In the genomic region with DNA sequence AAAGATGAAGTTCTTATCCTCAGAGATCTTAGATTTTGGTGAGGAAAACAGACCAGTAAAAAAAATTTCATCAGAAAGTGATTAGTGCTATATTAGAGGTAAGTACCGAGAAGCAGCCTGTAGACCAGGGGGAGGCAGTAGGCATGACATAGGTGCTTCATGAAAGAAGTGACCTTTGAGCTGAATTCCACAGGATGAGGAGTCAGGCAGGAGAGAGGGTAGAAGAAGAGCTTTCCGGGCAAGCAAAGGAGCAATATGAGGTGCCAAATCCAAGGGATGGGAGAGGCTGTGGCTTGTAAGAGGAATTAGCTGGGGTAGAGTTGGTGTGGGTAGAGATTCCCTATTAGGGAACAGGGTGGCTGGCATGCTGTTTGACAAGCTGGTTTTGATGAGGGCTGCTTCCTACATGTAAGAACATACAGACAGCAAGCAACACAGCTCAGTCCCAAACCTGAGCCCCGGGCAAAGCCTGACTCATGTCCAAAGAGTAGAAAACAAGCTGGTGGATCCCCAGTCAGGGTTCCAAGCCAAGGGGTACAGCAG, we compare ENCODE assay signal across 32 cellular contexts. TPM values are rescaled to one million over a fixed set of nuclear protein-coding genes. Genes with fewer than 3 reads are reported as not detected.
DNase-seq lines count a peak whose midpoint lies in the region; ATAC-seq and TF ChIP-seq lines count a peak whose summit lies in the region.
"Had no signal": no experiment of that assay in that cellular context is flagged by ENCODE, and none has a peak within 500 bp of the region (broad histone marks: within the 10 kb centered on the region; RNA-seq: fewer than 3 reads in every experiment).

No MANE protein-coding gene starts in this region.

- H3K4me3 Mint-ChIP-seq in H9 = peak overlapping the region in 1 of 2 experiments; percentile 34; a peak in 1 of 5 replicates
- H3K4me3 Mint-ChIP-seq in activated CD4-positive, alpha-beta T cell treated with anti-CD3 and anti-CD28 coated beads for 36 hours = no peak overlapping the region
- no peak overlapping the region for H3K4me3 Mint-ChIP-seq in CD4-positive, alpha-beta memory T cell
- no peak overlapping the region for H3K4me3 Mint-ChIP-seq in activated CD8-positive, alpha-beta T cell treated with anti-CD3 and anti-CD28 coated beads for 36 hours
- H3K4me3 Mint-ChIP-seq: activated B cell treated with CpG ODN at 0.5 μM for 24 hours; activated CD8-positive, alpha-beta memory T cell treated with anti-CD3 and anti-CD28 coated beads, Interleukin-2, amount 10 ng/mL, durations not matched to agents 7 days and 5 days; activated T-cell treated with anti-CD3 and anti-CD28 coated beads, Interleukin-2, amount 50 U/mL, for 4 hours; nephron progenitor cell; stimulated activated naive CD8-positive, alpha-beta T cell treated with anti-CD3 and anti-CD28 coated beads, Interleukin-15, amount 100 ng/mL, for 72 hours had no signal

- H3K27me3 Mint-ChIP-seq in H9 (ENCODE audit: low read depth) = no peaks in the 10 kb centered on the region
- H3K27me3 Mint-ChIP-seq in activated CD4-positive, alpha-beta T cell treated with anti-CD3 and anti-CD28 coated beads for 36 hours = peaks cover 3% of the 10 kb centered on the region
- H3K27me3 Mint-ChIP-seq in CD4-positive, alpha-beta memory T cell = peaks cover 13 to 22% of the 10 kb centered on the region in 2 donors
- peaks cover 21% of the 10 kb centered on the region for H3K27me3 Mint-ChIP-seq in activated CD8-positive, alpha-beta T cell treated with anti-CD3 and anti-CD28 coated beads for 36 hours

- H3T11ph ChIP-seq in H9 (ENCODE audit: low read length) = no peak overlapping the region

- H3K9me2 ChIP-seq in PC-9 (ENCODE audit: insufficient read depth) = no peaks in the 10 kb centered on the region

- peak overlapping the region; percentile 99 for H3K27ac ChIP-seq in H9 (ENCODE audit: insufficient read length, low read depth, low read length)
- no peak overlapping the region for H3K27ac ChIP-seq in PC-9
- no peak overlapping the region for H3K27ac ChIP-seq in foreskin keratinocyte
- H3K27ac ChIP-seq in neuronal stem cell (replicated peaks; ENCODE audit: low read length) = no peak overlapping the region
- H3K27ac ChIP-seq in CD4-positive, alpha-beta memory T cell (ENCODE audit: low read depth, low read length) = no peak overlapping the region
- H3K27ac ChIP-seq: esophagus squamous epithelium, pancreas, thoracic aorta had no signal

- H3K9ac ChIP-seq in H9 (ENCODE audit: extremely low read depth, insufficient read length, low read length) (no peak overlapping the region), neuronal stem cell (ENCODE audit: low read depth, low read length, poor library complexity) (no peak overlapping the region)

- no peak overlapping the region for H2BK15ac ChIP-seq in H9 (ENCODE audit: low read depth, low read length)
- no peak overlapping the region for H2BK15ac ChIP-seq in neuronal stem cell (ENCODE audit: low read length)

- H3F3A ChIP-seq in PC-9 (ENCODE audit: insufficient read depth, low read depth) = peaks cover 33% of the 10 kb centered on the region; the same call in 1 of the 2 replicates

- H3K4me1 Mint-ChIP-seq in H9 = peaks cover 60 to 65% of the 10 kb centered on the region in 2 experiments
- no peaks in the 10 kb centered on the region for H3K4me1 Mint-ChIP-seq in activated CD4-positive, alpha-beta T cell treated with anti-CD3 and anti-CD28 coated beads for 36 hours
- H3K4me1 Mint-ChIP-seq in CD4-positive, alpha-beta memory T cell = peaks cover 0 to 5% (median 2%) of the 10 kb centered on the region in 4 donors
- H3K4me1 Mint-ChIP-seq in activated CD8-positive, alpha-beta T cell treated with anti-CD3 and anti-CD28 coated beads for 36 hours (ENCODE audit: low read depth) = no peaks in the 10 kb centered on the region
- H3K4me1 Mint-ChIP-seq: activated B cell treated with CpG ODN at 0.5 μM for 24 hours had no signal

- CTCF ChIA-PET in PC-9 (lab: Charles Lee) = no interaction called here
- CTCF ChIA-PET in activated CD4-positive, alpha-beta T cell treated with anti-CD3 and anti-CD28 coated beads for 36 hours (lab: Charles Lee) = no interaction called here
- CTCF ChIA-PET in CD4-positive, alpha-beta memory T cell (lab: Charles Lee; ENCODE audit: partially characterized antibody) = interaction anchor here (1.6 kb wide), 1 partner anchor 271 kb away, joined by 4 read pairs; no protein-coding TSS in a partner anchor
- CTCF ChIA-PET in activated CD8-positive, alpha-beta T cell treated with anti-CD3 and anti-CD28 coated beads for 36 hours (lab: Charles Lee) = no interaction called here

- H4K20me1 ChIP-seq in H9 (ENCODE audit: control insufficient read depth, insufficient read depth, insufficient read length) (no peaks in the 10 kb centered on the region), PC-9 (ENCODE audit: insufficient read depth) (no peaks in the 10 kb centered on the region)

- H3K27me3 ChIP-seq in H9 (ENCODE audit: insufficient read depth, low read length) = no peaks in the 10 kb centered on the region
- no peaks in the 10 kb centered on the region for H3K27me3 ChIP-seq in PC-9 (ENCODE audit: insufficient read depth, low read depth)
- no peaks in the 10 kb centered on the region for H3K27me3 ChIP-seq in foreskin keratinocyte
- H3K27me3 ChIP-seq in neuronal stem cell (ENCODE audit: control insufficient read depth in 3 of 3, insufficient read depth in 3 of 3, low read depth in 1 of 3, low read length in 3 of 3) = no peaks in the 10 kb centered on the region
- no peaks in the 10 kb centered on the region for H3K27me3 ChIP-seq in CD4-positive, alpha-beta memory T cell (ENCODE audit: insufficient read depth, low read length)
- H3K27me3 ChIP-seq: BE2C, esophagus squamous epithelium, pancreas had no signal

- DNase-seq in H9 (no peak), PC-9 (peak in 1 of 2 experiments; percentile 41), foreskin keratinocyte (peak; percentile 45 to 69), neuronal stem cell (ENCODE audit: low spot score) (no peak), activated gamma-delta T cell (lab: John Stamatoyannopoulos, UW) (no peak)
- no peak for DNase-seq in activated CD4-positive, alpha-beta T cell treated with anti-CD3 and anti-CD28 coated beads for 36 hours
- no peak for DNase-seq in CD4-positive, alpha-beta memory T cell
- no peak for DNase-seq in activated CD8-positive, alpha-beta T cell treated with anti-CD3 and anti-CD28 coated beads for 36 hours
- DNase-seq: activated B cell treated with CpG ODN at 0.5 μM for 24 hours; activated CD4-positive, alpha-beta T cell treated with anti-CD3 and anti-CD28 coated beads, Interleukin-2, amount 50 U/mL, for 1 hour; activated CD8-positive, alpha-beta memory T cell treated with anti-CD3 and anti-CD28 coated beads, Interleukin-2, amount 10 ng/mL, durations not matched to agents 7 days and 5 days; activated T-cell treated with anti-CD3 and anti-CD28 coated beads, Interleukin-2, amount 50 U/mL, for 4 hours; BE2C; cortex of kidney; DMS 273 treated with DMSO at 0.1 percent for 48 hours; effector memory CD4-positive, alpha-beta T cell; esophagus squamous epithelium; foreskin melanocyte; Kasumi-1; left colon; NCI-H1694 treated with DMSO at 0.1 percent for 48 hours; NCI-H446 treated with DMSO at 0.1 percent for 48 hours; NCI-H774; nephron progenitor cell; retina; RPMI8226; stimulated activated CD4-positive, alpha-beta T cell treated with anti-CD3 and anti-CD28 coated beads, Interleukin-1b, Interleukin-23, amount 100 ng/mL, for 48 hours; stimulated activated naive CD8-positive, alpha-beta T cell treated with anti-CD3 and anti-CD28 coated beads, Interleukin-15, amount 100 ng/mL, for 72 hours; T-helper 1 cell had no signal

- POLR2A ChIA-PET in PC-9 (lab: Charles Lee; ENCODE audit: unreplicated experiment) = interaction anchor here (0.7 kb wide), 1 partner anchor 154 kb away, joined by 11 read pairs; no protein-coding TSS in a partner anchor
- POLR2A ChIA-PET in activated CD4-positive, alpha-beta T cell treated with anti-CD3 and anti-CD28 coated beads for 36 hours (lab: Charles Lee) = no interaction called here
- POLR2A ChIA-PET in CD4-positive, alpha-beta memory T cell (lab: Charles Lee; ENCODE audit: partially characterized antibody) = no interaction called here
- POLR2A ChIA-PET in activated CD8-positive, alpha-beta T cell treated with anti-CD3 and anti-CD28 coated beads for 36 hours (lab: Charles Lee) = no interaction called here

- H3K79me1 ChIP-seq in H9 (ENCODE audit: insufficient read depth, low read depth, low read length, poor library complexity, severe bottlenecking) (no peaks in the 10 kb centered on the region), neuronal stem cell (ENCODE audit: low read depth, low read length) (no peaks in the 10 kb centered on the region)

- peak overlapping the region; percentile 98 to 100 (median 99) for H3K27ac Mint-ChIP-seq in H9
- no peak overlapping the region for H3K27ac Mint-ChIP-seq in activated CD4-positive, alpha-beta T cell treated with anti-CD3 and anti-CD28 coated beads for 36 hours
- no peak overlapping the region for H3K27ac Mint-ChIP-seq in CD4-positive, alpha-beta memory T cell
- no peak overlapping the region for H3K27ac Mint-ChIP-seq in activated CD8-positive, alpha-beta T cell treated with anti-CD3 and anti-CD28 coated beads for 36 hours
- H3K27ac Mint-ChIP-seq: activated B cell treated with CpG ODN at 0.5 μM for 24 hours; activated CD8-positive, alpha-beta memory T cell treated with anti-CD3 and anti-CD28 coated beads, Interleukin-2, amount 10 ng/mL, durations not matched to agents 7 days and 5 days; nephron progenitor cell; stimulated activated naive CD8-positive, alpha-beta T cell treated with anti-CD3 and anti-CD28 coated beads, Interleukin-15, amount 100 ng/mL, for 72 hours had no signal

- ATAC-seq in foreskin keratinocyte = peak; percentile 35
- no peak for ATAC-seq in activated CD4-positive, alpha-beta T cell treated with anti-CD3 and anti-CD28 coated beads for 36 hours
- ATAC-seq in activated CD8-positive, alpha-beta T cell treated with anti-CD3 and anti-CD28 coated beads for 36 hours = no peak
- ATAC-seq: activated CD8-positive, alpha-beta memory T cell treated with anti-CD3 and anti-CD28 coated beads, Interleukin-2, amount 10 ng/mL, durations not matched to agents 7 days and 5 days; activated T-cell treated with anti-CD3 and anti-CD28 coated beads, Interleukin-2, amount 50 U/mL, for 4 hours; left colon; pancreas; stimulated activated naive CD8-positive, alpha-beta T cell treated with anti-CD3 and anti-CD28 coated beads, Interleukin-15, amount 100 ng/mL, for 72 hours had no signal

- intact Hi-C loops in PC-9 (cut with micrococcal nuclease; ENCODE audit: unreplicated experiment) = no loop called here
- intact Hi-C loops in activated CD4-positive, alpha-beta T cell treated with anti-CD3 and anti-CD28 coated beads for 36 hours (cut with DNase I, micrococcal nuclease) = no loop called here
- intact Hi-C loops in CD4-positive, alpha-beta memory T cell (cut with micrococcal nuclease) = no loop called here
- intact Hi-C loops in activated CD8-positive, alpha-beta T cell treated with anti-CD3 and anti-CD28 coated beads for 36 hours (cut with micrococcal nuclease) = no loop called here

- H2BK12ac ChIP-seq in H9 (ENCODE audit: insufficient read length, low read depth, low read length) (peak overlapping the region; percentile 25), neuronal stem cell (ENCODE audit: low read length) (no peak overlapping the region)

- peak overlapping the region; percentile 5; the same call in 1 of the 2 replicates for H3K4ac ChIP-seq in H9 (ENCODE audit: low read depth, low read length)
- H3K4ac ChIP-seq in neuronal stem cell (ENCODE audit: low read length) = no peak overlapping the region

- H3K36me3 ChIP-seq in PC-9 (ENCODE audit: low read depth) (no peaks in the 10 kb centered on the region), neuronal stem cell (replicated peaks in 1 of 2; ENCODE audit: control insufficient read depth in 2 of 2, insufficient read depth in 2 of 2, low read length in 2 of 2) (no peaks in the 10 kb centered on the region)
- no peaks in the 10 kb centered on the region for H3K36me3 ChIP-seq in CD4-positive, alpha-beta memory T cell (ENCODE audit: insufficient read depth, low read length)
- H3K36me3 ChIP-seq: BE2C, esophagus squamous epithelium, pancreas, thoracic aorta had no signal

- no peak overlapping the region for H3K23ac ChIP-seq in H9 (ENCODE audit: insufficient read length, low read depth, low read length)
- H3K23ac ChIP-seq in neuronal stem cell (ENCODE audit: low read depth, low read length, poor library complexity) = no peak overlapping the region

- BruUV-seq in PC-9 (replicated peaks; lab: Mats Ljungman, UMichigan) = no TSS peak

- H3K9me3 ChIP-seq in H9 (ENCODE audit: control insufficient read depth, low read depth, low read length) = no peaks in the 10 kb centered on the region
- no peaks in the 10 kb centered on the region for H3K9me3 ChIP-seq in PC-9 (ENCODE audit: insufficient read depth, low read depth)
- H3K9me3 ChIP-seq in neuronal stem cell (replicated peaks in 1 of 2; ENCODE audit: control insufficient read depth in 2 of 2, insufficient read depth in 1 of 2, low read depth in 1 of 2, low read length in 2 of 2) = no peaks in the 10 kb centered on the region
- no peaks in the 10 kb centered on the region for H3K9me3 ChIP-seq in CD4-positive, alpha-beta memory T cell (ENCODE audit: control insufficient read depth in 1 of 2, low read length in 2 of 2)
- H3K9me3 ChIP-seq: BE2C, esophagus squamous epithelium, pancreas, thoracic aorta had no signal

- H3K4me1 ChIP-seq in H9 (ENCODE audit: insufficient read depth, low read length) (peaks cover 17% of the 10 kb centered on the region; the same call in 1 of the 2 replicates), PC-9 (replicated peaks; ENCODE audit: insufficient read depth) (peaks cover 41% of the 10 kb centered on the region), foreskin keratinocyte (peaks cover 47% of the 10 kb centered on the region), neuronal stem cell (ENCODE audit: control insufficient read depth in 2 of 2, insufficient read depth in 1 of 2, low read depth in 1 of 2, low read length in 2 of 2) (peaks cover 10 to 13% of the 10 kb centered on the region in 2 donors)
- H3K4me1 ChIP-seq in CD4-positive, alpha-beta memory T cell (ENCODE audit: insufficient read depth, low read length) = no peaks in the 10 kb centered on the region

- H2BK120ac ChIP-seq in H9 (ENCODE audit: low read depth, low read length, poor library complexity, severe bottlenecking) = peak overlapping the region; percentile 39
- H2BK120ac ChIP-seq in neuronal stem cell (ENCODE audit: low read depth, low read length) = no peak overlapping the region

- H3K14ac ChIP-seq in H9 (ENCODE audit: insufficient read depth, low read length) (peak overlapping the region; percentile 33), neuronal stem cell (ENCODE audit: low read length) (no peak overlapping the region)

- H3K36me3 Mint-ChIP-seq in H9 (ENCODE audit: insufficient read depth in 1 of 3, low read depth in 3 of 3) = no peaks in the 10 kb centered on the region; a peak in 2 of 7 replicates
- H3K36me3 Mint-ChIP-seq in activated CD4-positive, alpha-beta T cell treated with anti-CD3 and anti-CD28 coated beads for 36 hours (ENCODE audit: low read depth) = no peaks in the 10 kb centered on the region
- H3K36me3 Mint-ChIP-seq in CD4-positive, alpha-beta memory T cell = no peaks in the 10 kb centered on the region
- no peaks in the 10 kb centered on the region for H3K36me3 Mint-ChIP-seq in activated CD8-positive, alpha-beta T cell treated with anti-CD3 and anti-CD28 coated beads for 36 hours (ENCODE audit: low read depth)
- H3K36me3 Mint-ChIP-seq: activated CD8-positive, alpha-beta memory T cell treated with anti-CD3 and anti-CD28 coated beads, Interleukin-2, amount 10 ng/mL, durations not matched to agents 7 days and 5 days had no signal

- no peak overlapping the region for H4K8ac ChIP-seq in H9 (replicated peaks; ENCODE audit: insufficient read length, low read depth, low read length)
- no peak overlapping the region for H4K8ac ChIP-seq in neuronal stem cell (ENCODE audit: low read depth, low read length)

- H4K5ac ChIP-seq in H9 (ENCODE audit: insufficient read length, low read depth, low read length) = no peak overlapping the region

- WGBS in H9 (ENCODE audit: extremely low coverage, insufficient read length, low lambda C conversion rate) = no CpG with 5 or more reads among the region's 3 CpGs
- WGBS in neuronal stem cell (ENCODE audit: extremely low coverage in 2 of 2, insufficient read length in 2 of 2, insufficient replicate concordance in 1 of 2), 2 donors = no CpG with 5 or more reads among the region's 3 CpGs

- no peak overlapping the region for H3K56ac ChIP-seq in H9 (ENCODE audit: insufficient read length, low read depth, low read length)

- H2AK5ac ChIP-seq in H9 (ENCODE audit: insufficient read length, low read length) (peak overlapping the region; percentile 26), neuronal stem cell (ENCODE audit: low read depth, low read length) (no peak overlapping the region)

- no peak overlapping the region for H2BK20ac ChIP-seq in H9 (ENCODE audit: low read depth, low read length, poor library complexity, severe bottlenecking)

- H2AFZ ChIP-seq in H9 (ENCODE audit: low read length) = no peak overlapping the region
- H2AFZ ChIP-seq in PC-9 = 0 out of 2 replicates have a peak overlapping the region, but pooled peaks have one; percentile 46
- H2AFZ ChIP-seq in neuronal stem cell (ENCODE audit: low read length) = peak overlapping the region; percentile 21

- H3K79me2 ChIP-seq in H9 (ENCODE audit: insufficient read depth, low read length) (no peaks in the 10 kb centered on the region), PC-9 (ENCODE audit: low read depth) (no peaks in the 10 kb centered on the region)

- TF ChIP-seq CTCF in H9 (conservative IDR thresholded peaks at IDR 0.05) (no peak), PC-9 (conservative IDR thresholded peaks at IDR 0.05) (no peak), foreskin keratinocyte (conservative IDR thresholded peaks at IDR 0.05) (no peak)
- TF ChIP-seq CTCF in activated CD8-positive, alpha-beta T cell treated with anti-CD3 and anti-CD28 coated beads for 36 hours (IDR thresholded peaks at IDR 0.05) = no peak

- peak overlapping the region; percentile 93 for H4K91ac ChIP-seq in H9 (ENCODE audit: insufficient read length, low read depth, low read length)
- H4K91ac ChIP-seq in neuronal stem cell (ENCODE audit: low read depth, low read length, poor library complexity) = no peak overlapping the region

- H3K23me2 ChIP-seq in H9 (ENCODE audit: insufficient read length, low read depth, low read length, poor library complexity, severe bottlenecking) = no peaks in the 10 kb centered on the region

- no peak overlapping the region for H3K4me2 ChIP-seq in H9 (ENCODE audit: insufficient read depth, insufficient read length, low read length)
- H3K4me2 ChIP-seq in PC-9 = peak overlapping the region; percentile 52
- H3K4me2 ChIP-seq in neuronal stem cell (ENCODE audit: insufficient read depth, low read length, poor library complexity, severe bottlenecking) = no peak overlapping the region

- peak overlapping the region; percentile 72 for H3K18ac ChIP-seq in H9 (ENCODE audit: insufficient read length, low read depth, low read length)
- no peak overlapping the region for H3K18ac ChIP-seq in neuronal stem cell (ENCODE audit: low read length)

- H3K9me3 Mint-ChIP-seq in H9 = no peaks in the 10 kb centered on the region; a peak in 1 of 5 replicates
- H3K9me3 Mint-ChIP-seq in activated CD4-positive, alpha-beta T cell treated with anti-CD3 and anti-CD28 coated beads for 36 hours (ENCODE audit: low read depth) = no peaks in the 10 kb centered on the region
- no peaks in the 10 kb centered on the region for H3K9me3 Mint-ChIP-seq in CD4-positive, alpha-beta memory T cell
- no peaks in the 10 kb centered on the region for H3K9me3 Mint-ChIP-seq in activated CD8-positive, alpha-beta T cell treated with anti-CD3 and anti-CD28 coated beads for 36 hours
- H3K9me3 Mint-ChIP-seq: activated B cell treated with CpG ODN at 0.5 μM for 24 hours; activated T-cell treated with anti-CD3 and anti-CD28 coated beads, Interleukin-2, amount 50 U/mL, for 4 hours; nephron progenitor cell; stimulated activated naive CD8-positive, alpha-beta T cell treated with anti-CD3 and anti-CD28 coated beads, Interleukin-15, amount 100 ng/mL, for 72 hours had no signal

- H2BK5ac ChIP-seq in H9 (ENCODE audit: insufficient read length, low read length) (peak overlapping the region; percentile 37), neuronal stem cell (ENCODE audit: low read length) (no peak overlapping the region)

- H3K4me3 ChIP-seq in PC-9 (no peak overlapping the region), neuronal stem cell (ENCODE audit: low read length in 2 of 2) (no peak overlapping the region)
- no peak overlapping the region for H3K4me3 ChIP-seq in CD4-positive, alpha-beta memory T cell (ENCODE audit: low read length in 2 of 2)
- H3K4me3 ChIP-seq: esophagus squamous epithelium, pancreas, skin epidermis, thoracic aorta had no signal

RNA-seq across cellular contexts. Expression of a gene that starts 48.4 kb away (rescaled TPM):
- total RNA-seq in H9 (2021) (63.5 and 66.7 TPM in 2 replicates), PC-9 (2021) (19.9 and 23.2 TPM in 2 replicates), foreskin keratinocyte (13.9 and 16.6 TPM in 2 replicates)
- 3.0 and 4.4 TPM in 2 replicates for polyA plus RNA-seq in foreskin keratinocyte
- polyA plus RNA-seq in neuronal stem cell (2013, experiment 1 of 2) = 21.7 TPM
- polyA plus RNA-seq in neuronal stem cell (2013, experiment 2 of 2) = 25.9 TPM
- 10 to 100 TPM; 14.7 to 24.3 TPM for total RNA-seq in activated CD4-positive, alpha-beta T cell treated with anti-CD3 and anti-CD28 coated beads for 36 hours
- total RNA-seq in CD4-positive, alpha-beta memory T cell = 10 to 100 TPM; 38.7 to 40.6 TPM
- 10 to 100 TPM; 29.6 to 32.4 TPM for polyA plus RNA-seq in CD4-positive, alpha-beta memory T cell
- total RNA-seq in activated CD8-positive, alpha-beta T cell treated with anti-CD3 and anti-CD28 coated beads for 36 hours = 10 to 100 TPM; 16.0 to 17.5 TPM

Comparison
In these comparisons a context has a peak if more than half of its experiments do, and no peak if none do; other contexts are left out.
1. DNase-seq: peak in foreskin keratinocyte (2 of 2); none in H9 (single experiment), neuronal stem cell (single experiment), activated CD4-positive, alpha-beta T cell treated with anti-CD3 and anti-CD28 coated beads for 36 hours (single experiment), activated gamma-delta T cell (single experiment), CD4-positive, alpha-beta memory T cell (0 of 5) and activated CD8-positive, alpha-beta T cell treated with anti-CD3 and anti-CD28 coated beads for 36 hours (single experiment).
2. H3K27ac Mint-ChIP-seq: peak in H9 (3 of 3); none in activated CD4-positive, alpha-beta T cell treated with anti-CD3 and anti-CD28 coated beads for 36 hours (single experiment), CD4-positive, alpha-beta memory T cell (0 of 7) and activated CD8-positive, alpha-beta T cell treated with anti-CD3 and anti-CD28 coated beads for 36 hours (single experiment).